11 cellular contexts compared by ENCODE assay signal in genomic region chr12:48601013-48601756, GRCh38. TPM values are rescaled to one million over a fixed set of nuclear protein-coding genes. Genes with fewer than 3 reads are reported as not detected.
DNase-seq lines count a peak whose midpoint lies in the region; ATAC-seq and TF ChIP-seq lines count a peak whose summit lies in the region.
"Had no signal": no experiment of that assay in that cellular context is flagged by ENCODE, and none has a peak within 500 bp of the region (broad histone marks: within the 10 kb centered on the region; RNA-seq: fewer than 3 reads in every experiment).

No MANE protein-coding gene starts in this region.

- H3K4me3 Mint-ChIP-seq in GM23338 (no peak overlapping the region), immature natural killer cell (no peak overlapping the region)
- H3K4me3 Mint-ChIP-seq in naive thymus-derived CD4-positive, alpha-beta T cell = no peak overlapping the region
- H3K4me3 Mint-ChIP-seq: activated naive CD8-positive, alpha-beta T cell treated with anti-CD3 and anti-CD28 coated beads, Interleukin-2, amount 50 U/mL, for 24 hours had no signal

- ATAC-seq in GM18499 (IDR thresholded peaks at IDR 0.05; ENCODE audit: insufficient read depth, unreplicated experiment) (peak; percentile 82), GM23338 (peak; percentile 84), upper lobe of right lung (no peak), HG02840 (IDR thresholded peaks at IDR 0.05; ENCODE audit: low FRiP score, unreplicated experiment) (no peak)
- no peak for ATAC-seq in naive thymus-derived CD4-positive, alpha-beta T cell
- ATAC-seq: activated naive CD8-positive, alpha-beta T cell treated with anti-CD3 and anti-CD28 coated beads, Interleukin-2, amount 50 U/mL, for 24 hours had no signal

- H3K36me3 ChIP-seq in GM23338 (ENCODE audit: insufficient read depth) (0 out of 2 replicates have a peak, but pooled peaks cover 9% of the 10 kb centered on the region), upper lobe of right lung (no peaks in the 10 kb centered on the region)
- H3K36me3 ChIP-seq in naive thymus-derived CD4-positive, alpha-beta T cell (ENCODE audit: control insufficient read depth in 2 of 3, insufficient read depth in 3 of 3, low read length in 3 of 3) = no peaks in the 10 kb centered on the region

- H3K4me3 ChIP-seq in GM23338 (no peak overlapping the region), upper lobe of right lung (no peak overlapping the region)
- no peak overlapping the region for H3K4me3 ChIP-seq in naive thymus-derived CD4-positive, alpha-beta T cell (ENCODE audit: low read length)

- H3K9me2 ChIP-seq in GM23338 (ENCODE audit: insufficient read depth) = peaks cover 24% of the 10 kb centered on the region

- H3K4me1 ChIP-seq in GM23338 (ENCODE audit: insufficient read depth) (peaks cover 8% of the 10 kb centered on the region; the same call in 1 of the 2 replicates), upper lobe of right lung (no peaks in the 10 kb centered on the region)
- H3K4me1 ChIP-seq in naive thymus-derived CD4-positive, alpha-beta T cell (ENCODE audit: control insufficient read depth in 2 of 2, insufficient read depth in 2 of 2, low read length in 2 of 2) = no peaks in the 10 kb centered on the region

- H3K27ac ChIP-seq in GM23338 (ENCODE audit: low read depth) (peak overlapping the region; percentile 84), upper lobe of right lung (no peak overlapping the region)
- no peak overlapping the region for H3K27ac ChIP-seq in naive thymus-derived CD4-positive, alpha-beta T cell (ENCODE audit: low read depth, low read length)

- H3K79me2 ChIP-seq in GM23338 (replicated peaks; ENCODE audit: insufficient read depth) = no peaks in the 10 kb centered on the region

- H3K9me3 Mint-ChIP-seq in GM23338 (peaks cover 60% of the 10 kb centered on the region), immature natural killer cell (peaks cover 0 to 18% (median 5%) of the 10 kb centered on the region in 6 donors)
- peaks cover 9 to 47% (median 19%) of the 10 kb centered on the region in 11 donors for H3K9me3 Mint-ChIP-seq in naive thymus-derived CD4-positive, alpha-beta T cell

- H3K27me3 Mint-ChIP-seq in GM23338 (ENCODE audit: insufficient read depth, low read depth, poor library complexity) (peaks cover 2% of the 10 kb centered on the region), immature natural killer cell (ENCODE audit: low read depth in 3 of 3) (peaks cover 6 to 14% (median 8%) of the 10 kb centered on the region in 3 donors)
- H3K27me3 Mint-ChIP-seq in naive thymus-derived CD4-positive, alpha-beta T cell = peaks cover 8 to 22% (median 16%) of the 10 kb centered on the region in 5 donors

- H3K4me1 Mint-ChIP-seq in GM23338 (peaks cover 8% of the 10 kb centered on the region), immature natural killer cell (no peaks in the 10 kb centered on the region)
- no peaks in the 10 kb centered on the region for H3K4me1 Mint-ChIP-seq in naive thymus-derived CD4-positive, alpha-beta T cell
- H3K4me1 Mint-ChIP-seq: activated naive CD8-positive, alpha-beta T cell treated with anti-CD3 and anti-CD28 coated beads, Interleukin-2, amount 50 U/mL, for 24 hours had no signal

- peaks cover 0 to 22% (median 2%) of the 10 kb centered on the region in 3 experiments for H3K9me3 ChIP-seq in naive thymus-derived CD4-positive, alpha-beta T cell (ENCODE audit: control insufficient read depth in 2 of 3, low read length in 3 of 3)
- peaks cover 3% of the 10 kb centered on the region for H3K9me3 ChIP-seq in upper lobe of right lung

- H3F3A ChIP-seq in GM23338 (replicated peaks; ENCODE audit: low read depth) = no peaks in the 10 kb centered on the region

- DNase-seq in GM23338 (ENCODE audit: low spot score) (peak; percentile 80), LHCN-M2 (ENCODE audit: low read depth) (peak; percentile 19), iPS DF 19.7 (ENCODE audit: low read depth, low spot score) (peak; percentile 83), immature natural killer cell (no peak), upper lobe of right lung (no peak)
- no peak for DNase-seq in naive thymus-derived CD4-positive, alpha-beta T cell
- DNase-seq: activated naive CD8-positive, alpha-beta T cell treated with anti-CD3 and anti-CD28 coated beads, Interleukin-2, amount 50 U/mL, for 24 hours had no signal

- H2AFZ ChIP-seq in GM23338 = no peak overlapping the region

- intact Hi-C loops in naive thymus-derived CD4-positive, alpha-beta T cell (cut with micrococcal nuclease) = no loop called here
- intact Hi-C loops in upper lobe of right lung (cut with DNase I) = no loop called here

- CTCF ChIA-PET in naive thymus-derived CD4-positive, alpha-beta T cell (lab: Charles Lee) = interaction anchor here (0.5 to 1.1 kb wide), 2 partner anchors 16 to 65 kb away, joined by 3 to 4 read pairs; no protein-coding TSS in a partner anchor

- H3K27ac Mint-ChIP-seq in GM23338 (peak overlapping the region; percentile 46; the same call in 1 of the 2 replicates), immature natural killer cell (no peak overlapping the region)
- no peak overlapping the region for H3K27ac Mint-ChIP-seq in naive thymus-derived CD4-positive, alpha-beta T cell
- H3K27ac Mint-ChIP-seq: activated naive CD8-positive, alpha-beta T cell treated with anti-CD3 and anti-CD28 coated beads, Interleukin-2, amount 50 U/mL, for 24 hours had no signal

- H3K4me2 ChIP-seq in GM23338 = 0 out of 2 replicates have a peak overlapping the region, but pooled peaks have one; percentile 7

- H4K20me1 ChIP-seq in GM23338 (replicated peaks; ENCODE audit: insufficient read depth) = no peaks in the 10 kb centered on the region

- peaks cover 31% of the 10 kb centered on the region for H3K36me3 Mint-ChIP-seq in GM23338 (ENCODE audit: low read depth)
- peaks cover 0 to 18% (median 0%) of the 10 kb centered on the region in 5 donors for H3K36me3 Mint-ChIP-seq in naive thymus-derived CD4-positive, alpha-beta T cell
- H3K36me3 Mint-ChIP-seq in immature natural killer cell = peaks cover 0 to 4% (median 0%) of the 10 kb centered on the region in 3 donors

- POLR2A ChIA-PET in naive thymus-derived CD4-positive, alpha-beta T cell (lab: Charles Lee) = interaction anchor here (0.6 kb wide), 1 partner anchor 430 kb away, joined by 3 read pairs; no protein-coding TSS in a partner anchor

- no peaks in the 10 kb centered on the region for H3K27me3 ChIP-seq in GM23338 (ENCODE audit: insufficient read depth)
- H3K27me3 ChIP-seq in naive thymus-derived CD4-positive, alpha-beta T cell (ENCODE audit: control insufficient read depth in 2 of 2, insufficient read depth in 2 of 2, low read length in 2 of 2) = peaks cover 0 to 5% of the 10 kb centered on the region in 2 donors
- H3K27me3 ChIP-seq in upper lobe of right lung = no peaks in the 10 kb centered on the region

- no peak for TF ChIP-seq CTCF in GM23338 (conservative IDR thresholded peaks at IDR 0.05; ENCODE audit: low read depth in 2 of 2)
- TF ChIP-seq CTCF in upper lobe of right lung (IDR thresholded peaks at IDR 0.05) = no peak

TF ChIP-seq in GM23338, 12 proteins besides CTCF, POLR2A, EP300 and RAD21 (continues in another document):
- TF ChIP-seq EZH2 (IDR thresholded peaks at IDR 0.05; ENCODE audit: low read depth, unreplicated experiment) = no peak
- TF ChIP-seq JUNB (IDR thresholded peaks at IDR 0.05; ENCODE audit: unreplicated experiment) = no peak

RNA-seq across cellular contexts. Expression of gene LALBA, which starts 31.3 kb away (rescaled TPM):
- not detected in 2 replicates for total RNA-seq in GM23338 (2014; rRNA removed; shearing (Covaris generic))
- polyA plus RNA-seq in GM23338 (2016; fragmentation: Nextera tagmentation; extraction: Ambion mirVana) (not detected in 2 replicates), immature natural killer cell (not detected)
- total RNA-seq in LHCN-M2 (2014; rRNA removed) (not detected in 2 replicates), upper lobe of right lung (not detected)
- not detected for polyA plus RNA-seq in LHCN-M2 (2012)
- not detected for total RNA-seq in naive thymus-derived CD4-positive, alpha-beta T cell
- not detected for polyA plus RNA-seq in naive thymus-derived CD4-positive, alpha-beta T cell
- total RNA-seq: lower leg skin; T-helper 1 cell treated with Interleukin-12 subunit alpha and Interleukin-12 subunit beta and Interleukin-4 antibody, amounts not matched to agents 30 ng/mL and 1 ng/mL, for 36 hours had no signal

Comparison
In these comparisons a context has a peak if more than half of its experiments do, and no peak if none do; other contexts are left out.
1. ATAC-seq: peak in GM18499 (single experiment) and GM23338 (single experiment); none in naive thymus-derived CD4-positive, alpha-beta T cell (single experiment), upper lobe of right lung (single experiment) and HG02840 (single experiment).
2. DNase-seq: peak in GM23338 (single experiment), LHCN-M2 (single experiment) and iPS DF 19.7 (single experiment); none in naive thymus-derived CD4-positive, alpha-beta T cell (0 of 9), immature natural killer cell (0 of 3) and upper lobe of right lung (single experiment).